9 cellular contexts compared by ENCODE assay signal in the genomic region with DNA sequence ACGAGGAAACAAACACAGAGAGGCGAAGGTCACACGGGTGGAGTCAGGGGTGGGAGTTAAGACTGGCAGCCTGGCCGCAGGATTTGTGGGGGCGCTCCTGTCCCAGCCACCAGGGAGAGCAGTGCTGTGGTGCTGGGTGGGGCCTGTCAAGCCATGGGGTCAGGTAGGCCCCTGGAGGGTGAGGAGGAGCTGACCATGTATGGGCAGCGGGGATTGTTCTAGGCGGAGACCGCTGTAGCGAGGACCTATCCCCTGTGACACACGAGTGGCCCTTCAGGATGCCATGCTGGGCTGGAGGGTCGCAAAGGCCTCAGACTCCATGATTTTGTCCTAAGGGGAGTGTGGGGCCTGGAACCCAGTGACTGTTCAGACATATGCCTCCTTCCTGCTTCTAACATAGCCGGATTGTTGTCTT. TPM values are rescaled to one million over a fixed set of nuclear protein-coding genes. Genes with fewer than 3 reads are reported as not detected.
DNase-seq lines count a peak whose midpoint lies in the region; ATAC-seq and TF ChIP-seq lines count a peak whose summit lies in the region.
"Had no signal": no experiment of that assay in that cellular context is flagged by ENCODE, and none has a peak within 500 bp of the region (broad histone marks: within the 10 kb centered on the region; RNA-seq: fewer than 3 reads in every experiment).

No MANE protein-coding gene starts in this region.

- peaks cover 8% of the 10 kb centered on the region for H3K36me3 ChIP-seq in fibroblast of lung (ENCODE audit: control insufficient read depth, insufficient read depth, low read length)

- H3K27ac ChIP-seq in RWPE1, result peak overlapping the region; percentile 82
- no peak overlapping the region for H3K27ac ChIP-seq in fibroblast of lung (ENCODE audit: insufficient read depth, low read length)
- peak overlapping the region; percentile 37 for H3K27ac ChIP-seq in temporal lobe (ENCODE audit: low read depth, low read length)

- TF ChIP-seq CTCF in RWPE1 (conservative IDR thresholded peaks at IDR 0.05; ENCODE audit: low read depth) (no peak), fibroblast of lung (conservative IDR thresholded peaks at IDR 0.05 in 1 of 2, IDR thresholded peaks at IDR 0.05 in 1 of 2; ENCODE audit: low read depth in 1 of 2, low read length in 2 of 2) (no peak)

- H3K4me3 Mint-ChIP-seq in activated naive CD4-positive, alpha-beta T cell treated with anti-CD3 and anti-CD28 coated beads for 36 hours, result no peak overlapping the region
- no peak overlapping the region for H3K4me3 Mint-ChIP-seq in stimulated activated memory B cell treated with anti-CD40 and anti-IgM and Interleukin-4, amounts not matched to agents 10 μg/mL and 1 μg/mL and 100 μg/mL, for 72 hours

- H3K27me3 Mint-ChIP-seq in activated naive CD4-positive, alpha-beta T cell treated with anti-CD3 and anti-CD28 coated beads for 36 hours (ENCODE audit: low read depth), result no peaks in the 10 kb centered on the region
- H3K27me3 Mint-ChIP-seq in stimulated activated memory B cell treated with anti-CD40 and anti-IgM and Interleukin-4, amounts not matched to agents 10 μg/mL and 1 μg/mL and 100 μg/mL, for 72 hours, result no peaks in the 10 kb centered on the region

- peaks cover 25% of the 10 kb centered on the region for H3K79me2 ChIP-seq in fibroblast of lung (ENCODE audit: control insufficient read depth, insufficient read depth, low read length)

- H3K9me3 ChIP-seq in fibroblast of lung (ENCODE audit: control insufficient read depth, insufficient read depth, low read depth, low read length), result no peaks in the 10 kb centered on the region

- H3K4me1 ChIP-seq in fibroblast of lung (ENCODE audit: control insufficient read depth, extremely low read depth, insufficient read depth, low read length), result peaks cover 11% of the 10 kb centered on the region

- H3K9me3 Mint-ChIP-seq in activated naive CD4-positive, alpha-beta T cell treated with anti-CD3 and anti-CD28 coated beads for 36 hours, result no peaks in the 10 kb centered on the region
- no peaks in the 10 kb centered on the region for H3K9me3 Mint-ChIP-seq in stimulated activated memory B cell treated with anti-CD40 and anti-IgM and Interleukin-4, amounts not matched to agents 10 μg/mL and 1 μg/mL and 100 μg/mL, for 72 hours

- H2AFZ ChIP-seq in fibroblast of lung (ENCODE audit: low read length), result peak overlapping the region; percentile 91

- CTCF ChIA-PET in activated naive CD4-positive, alpha-beta T cell treated with anti-CD3 and anti-CD28 coated beads for 36 hours (lab: Charles Lee), result interaction anchor here (0.6 to 4.1 kb wide), 35 partner anchors 10 to 814 kb away, joined by 3 to 67 read pairs (median 5); partner anchors contain the start of gene TAB1
- CTCF ChIA-PET in RWPE1 (lab: Yijun Ruan, JAX), result interaction anchor here (0.6 to 3.2 kb wide), 13 partner anchors 10 to 865 kb away, joined by 3 to 24 read pairs (median 3); no protein-coding TSS in a partner anchor

- no peak overlapping the region for H3K9ac ChIP-seq in fibroblast of lung (ENCODE audit: insufficient read depth, low read length)

- POLR2A ChIA-PET in RWPE1 (lab: Yijun Ruan, JAX; ENCODE audit: low non-redundant PET), result no interaction called here

- H3K4me3 ChIP-seq in fibroblast of lung (replicated peaks in 1 of 4; ENCODE audit: control extremely low read depth in 1 of 4, insufficient read depth in 1 of 4, low read depth in 3 of 4, low read length in 4 of 4), result no peak overlapping the region

- no peaks in the 10 kb centered on the region for H3K27me3 ChIP-seq in fibroblast of lung (ENCODE audit: control insufficient read depth, insufficient read depth, low read length)

- peaks cover 17% of the 10 kb centered on the region for H3K36me3 Mint-ChIP-seq in activated naive CD4-positive, alpha-beta T cell treated with anti-CD3 and anti-CD28 coated beads for 36 hours (ENCODE audit: low read depth)
- peaks cover 23% of the 10 kb centered on the region for H3K36me3 Mint-ChIP-seq in stimulated activated memory B cell treated with anti-CD40 and anti-IgM and Interleukin-4, amounts not matched to agents 10 μg/mL and 1 μg/mL and 100 μg/mL, for 72 hours

- peaks cover 33% of the 10 kb centered on the region for H3K4me1 Mint-ChIP-seq in activated naive CD4-positive, alpha-beta T cell treated with anti-CD3 and anti-CD28 coated beads for 36 hours (ENCODE audit: low read depth)
- H3K4me1 Mint-ChIP-seq in stimulated activated memory B cell treated with anti-CD40 and anti-IgM and Interleukin-4, amounts not matched to agents 10 μg/mL and 1 μg/mL and 100 μg/mL, for 72 hours, result peaks cover 40% of the 10 kb centered on the region

- no peak for ATAC-seq in HG02885 (IDR thresholded peaks at IDR 0.05; ENCODE audit: poor library complexity, unreplicated experiment)
- ATAC-seq in stimulated activated memory B cell treated with anti-CD40 and anti-IgM and Interleukin-4, amounts not matched to agents 10 μg/mL and 1 μg/mL and 100 μg/mL, for 72 hours, result no peak
- ATAC-seq: naive thymus-derived CD4-positive, alpha-beta T cell had no signal

- peak overlapping the region; percentile 4 for H3K27ac Mint-ChIP-seq in activated naive CD4-positive, alpha-beta T cell treated with anti-CD3 and anti-CD28 coated beads for 36 hours
- no peak overlapping the region for H3K27ac Mint-ChIP-seq in stimulated activated memory B cell treated with anti-CD40 and anti-IgM and Interleukin-4, amounts not matched to agents 10 μg/mL and 1 μg/mL and 100 μg/mL, for 72 hours

- intact Hi-C loops in activated naive CD4-positive, alpha-beta T cell treated with anti-CD3 and anti-CD28 coated beads for 36 hours (cut with micrococcal nuclease), result loop anchor here (1.0 to 10.0 kb wide), 4 partner anchors 490 to 1751 kb away; partner anchors contain the start of genes ADSL, RANGAP1 and TNRC6B

- no peak for DNase-seq in activated naive CD4-positive, alpha-beta T cell treated with anti-CD3 and anti-CD28 coated beads for 36 hours
- DNase-seq in activated naive CD4-positive, alpha-beta T cell treated with anti-CD3 and anti-CD28 coated beads, Interleukin-2, amount 50 U/mL, for 16 hours, result no peak
- DNase-seq in RWPE1 (ENCODE audit: low spot score) (no peak), fibroblast of lung (ENCODE audit: low read depth in 2 of 2) (no peak), DMS53 (lab: John Stamatoyannopoulos, UW) (no peak)

- H3K4me2 ChIP-seq in fibroblast of lung (ENCODE audit: extremely low read depth, insufficient read depth, low read length), result no peak overlapping the region

- no peaks in the 10 kb centered on the region for H4K20me1 ChIP-seq in fibroblast of lung (ENCODE audit: control insufficient read depth, extremely low read depth, insufficient read depth, low read length)

RNA-seq across cellular contexts. Expression of gene RPS19BP1, which starts 1.6 kb away (rescaled TPM):
- 10 to 100 TPM; 52.0 to 56.2 TPM for total RNA-seq in activated naive CD4-positive, alpha-beta T cell treated with anti-CD3 and anti-CD28 coated beads for 36 hours
- total RNA-seq in fibroblast of lung (42.9 and 44.3 TPM in 2 replicates), temporal lobe (31.7 TPM)
- polyA plus RNA-seq in fibroblast of lung, result 41.6 and 49.3 TPM in 2 replicates
- polyA plus RNA-seq in fibroblast of lung (2012), result 59.8 and 81.2 TPM in 2 replicates
- 4.2 and 11.9 TPM in 2 replicates for polyA minus RNA-seq in fibroblast of lung (ENCODE audit: low replicate concordance)

RNA-seq across cellular contexts. Expression of gene ATF4, which starts 13.7 kb away (rescaled TPM):
- total RNA-seq in activated naive CD4-positive, alpha-beta T cell treated with anti-CD3 and anti-CD28 coated beads for 36 hours, result 100 to 1,000 TPM; 589 to 609 TPM
- total RNA-seq in fibroblast of lung (555 and 646 TPM in 2 replicates), temporal lobe (72.0 TPM)
- polyA plus RNA-seq in fibroblast of lung, result 412 and 546 TPM in 2 replicates
- polyA plus RNA-seq in fibroblast of lung (2012), result 304 and 415 TPM in 2 replicates
- 84.5 and 105 TPM in 2 replicates for polyA minus RNA-seq in fibroblast of lung (ENCODE audit: low replicate concordance)

RNA-seq across cellular contexts. Expression of gene MIEF1, which starts 32.0 kb away (rescaled TPM):
- 10 to 100 TPM; 33.3 to 35.1 TPM for total RNA-seq in activated naive CD4-positive, alpha-beta T cell treated with anti-CD3 and anti-CD28 coated beads for 36 hours
- 16.4 and 19.0 TPM in 2 replicates for total RNA-seq in fibroblast of lung
- 16.8 and 20.9 TPM in 2 replicates for polyA plus RNA-seq in fibroblast of lung
- 17.4 and 20.1 TPM in 2 replicates for polyA plus RNA-seq in fibroblast of lung (2012)
- polyA minus RNA-seq in fibroblast of lung (ENCODE audit: low replicate concordance), result 47.9 and 55.7 TPM in 2 replicates
- 17.5 TPM for total RNA-seq in temporal lobe

RNA-seq across cellular contexts. Expression of gene CACNA1I, which starts 36.5 kb away (rescaled TPM):
- total RNA-seq in activated naive CD4-positive, alpha-beta T cell treated with anti-CD3 and anti-CD28 coated beads for 36 hours, result under 1 TPM; 0.27 to 0.31 TPM
- under 0.01 TPM in 1 of 2 replicates, not detected in the other for total RNA-seq in fibroblast of lung
- polyA plus RNA-seq in fibroblast of lung, result 0.01 TPM in 1 of 2 replicates, not detected in the other
- polyA plus RNA-seq in fibroblast of lung (2012), result not detected in 2 replicates
- polyA minus RNA-seq in fibroblast of lung (ENCODE audit: low replicate concordance), result not detected in 2 replicates
- total RNA-seq in temporal lobe, result 10.1 TPM
